In genomic region chr10:82245906-82246305, GRCh38 we compare ENCODE assay signal across 18 cellular contexts.
DNase-seq lines count a peak whose midpoint lies in the region; ATAC-seq and TF ChIP-seq lines count a peak whose summit lies in the region.
"Had no signal": no experiment of that assay in that cellular context is flagged by ENCODE, and none has a peak within 500 bp of the region (broad histone marks: within the 10 kb centered on the region; RNA-seq: fewer than 3 reads in every experiment).

No MANE protein-coding gene starts in this region.

- H3K27me3 ChIP-seq in SK-N-SH (ENCODE audit: insufficient read depth) = no peaks in the 10 kb centered on the region
- H3K27me3 ChIP-seq: BLaER1 had no signal

- no peaks in the 10 kb centered on the region for H3K4me1 ChIP-seq in SK-N-SH (ENCODE audit: control insufficient read depth in 1 of 2, insufficient read depth in 2 of 2, low read depth in 1 of 2, low read length in 1 of 2)
- H3K4me1 ChIP-seq: A549, BLaER1, HAP-1 had no signal

- H3K27me3 Mint-ChIP-seq in activated CD4-positive, alpha-beta T cell treated with anti-CD3 and anti-CD28 coated beads, Interleukin-2, amount 10 ng/mL, durations not matched to agents 24 days and 14 days = no peaks in the 10 kb centered on the region
- H3K27me3 Mint-ChIP-seq: CD4-positive, alpha-beta memory T cell had no signal

- H3K4me2 ChIP-seq in SK-N-SH = no peak overlapping the region
- H3K4me2 ChIP-seq: A549, BLaER1 had no signal

- H3K9me3 Mint-ChIP-seq in activated CD4-positive, alpha-beta T cell treated with anti-CD3 and anti-CD28 coated beads, Interleukin-2, amount 10 ng/mL, durations not matched to agents 24 days and 14 days = no peaks in the 10 kb centered on the region

- intact Hi-C loops in activated CD4-positive, alpha-beta T cell treated with anti-CD3 and anti-CD28 coated beads, Interleukin-2, amount 10 ng/mL, durations not matched to agents 24 days and 14 days (cut with micrococcal nuclease) = no loop called here

- H3K4me1 Mint-ChIP-seq in activated CD4-positive, alpha-beta T cell treated with anti-CD3 and anti-CD28 coated beads, Interleukin-2, amount 10 ng/mL, durations not matched to agents 24 days and 14 days = no peaks in the 10 kb centered on the region
- H3K4me1 Mint-ChIP-seq: CD14-positive monocyte; CD4-positive, alpha-beta memory T cell had no signal

- ATAC-seq in SK-N-SH treated with all-trans-retinoic acid at 6 μM for 48 hours = no peak
- ATAC-seq: A549, HepG2 had no signal

- H4K20me1 ChIP-seq in SK-N-SH (ENCODE audit: insufficient read depth) = no peaks in the 10 kb centered on the region
- H4K20me1 ChIP-seq: BLaER1 had no signal

- no peaks in the 10 kb centered on the region for H3K9me3 ChIP-seq in SK-N-SH
- H3K9me3 ChIP-seq: BLaER1, HAP-1 had no signal

- H3K79me2 ChIP-seq in SK-N-SH (ENCODE audit: insufficient read depth) = no peaks in the 10 kb centered on the region

- H3K9ac ChIP-seq in SK-N-SH = no peak overlapping the region
- H3K9ac ChIP-seq: BLaER1 had no signal

- CTCF ChIA-PET in SK-N-SH (lab: Yijun Ruan, JAX) = no interaction called here

- no peaks in the 10 kb centered on the region for H3K9me2 ChIP-seq in SK-N-SH

- no peak overlapping the region for H3K27ac Mint-ChIP-seq in activated CD4-positive, alpha-beta T cell treated with anti-CD3 and anti-CD28 coated beads, Interleukin-2, amount 10 ng/mL, durations not matched to agents 24 days and 14 days
- H3K27ac Mint-ChIP-seq: CD14-positive monocyte; CD4-positive, alpha-beta memory T cell had no signal

- TF ChIP-seq RAD21 in SK-N-SH (IDR thresholded peaks at IDR 0.05; ENCODE audit: low read length) = no peak

- H3K27ac ChIP-seq in SK-N-SH (ENCODE audit: low read depth in 2 of 2, low read length in 1 of 2) = no peak overlapping the region
- H3K27ac ChIP-seq: 22Rv1, A549, BLaER1 had no signal

- WGBS in SK-N-SH (ENCODE audit: low lambda C conversion rate) = 14% methylated on average over 2 of the region's 2 CpGs

- DNase-seq in SK-N-SH = no peak
- peak; percentile 48 for DNase-seq in choroid plexus epithelial cell (ENCODE audit: low read depth)
- DNase-seq in fibroblast of villous mesenchyme (ENCODE audit: low read depth) = peak; percentile 27
- no peak for DNase-seq in GM03348 (ENCODE audit: low spot score)
- DNase-seq in NK-92 (lab: John Stamatoyannopoulos, UW; ENCODE audit: unreplicated experiment) = no peak
- DNase-seq in activated CD4-positive, alpha-beta T cell treated with anti-CD3 and anti-CD28 coated beads, Interleukin-2, amount 10 ng/mL, durations not matched to agents 24 days and 14 days = no peak
- DNase-seq: AML-193; CD4-positive, alpha-beta memory T cell; DMS153; DMS79; GDM1 had no signal

- no peak overlapping the region for H3K4me3 Mint-ChIP-seq in activated CD4-positive, alpha-beta T cell treated with anti-CD3 and anti-CD28 coated beads, Interleukin-2, amount 10 ng/mL, durations not matched to agents 24 days and 14 days
- H3K4me3 Mint-ChIP-seq: CD14-positive monocyte; CD4-positive, alpha-beta memory T cell had no signal

- TF ChIP-seq EP300 in SK-N-SH (IDR thresholded peaks at IDR 0.05; ENCODE audit: borderline replicate concordance in 1 of 2, low read depth in 1 of 2, low read length in 1 of 2) = no peak

- no peak overlapping the region for H3K4me3 ChIP-seq in SK-N-SH (ENCODE audit: low read depth in 2 of 2, low read length in 1 of 2)
- no peak overlapping the region for H3K4me3 ChIP-seq in choroid plexus epithelial cell (ENCODE audit: low read depth, low read length)
- no peak overlapping the region for H3K4me3 ChIP-seq in fibroblast of villous mesenchyme (ENCODE audit: low read depth, low read length)
- H3K4me3 ChIP-seq: A549, BLaER1, HAP-1 had no signal

- no peaks in the 10 kb centered on the region for H3F3A ChIP-seq in SK-N-SH (replicated peaks; ENCODE audit: insufficient read depth)

- POLR2A ChIA-PET in SK-N-SH (lab: Yijun Ruan, JAX) = no interaction called here

- H3K36me3 Mint-ChIP-seq in activated CD4-positive, alpha-beta T cell treated with anti-CD3 and anti-CD28 coated beads, Interleukin-2, amount 10 ng/mL, durations not matched to agents 24 days and 14 days (ENCODE audit: low read depth) = no peaks in the 10 kb centered on the region
- H3K36me3 Mint-ChIP-seq: CD14-positive monocyte; CD4-positive, alpha-beta memory T cell had no signal

- H3K36me3 ChIP-seq in SK-N-SH (replicated peaks in 1 of 2; ENCODE audit: control insufficient read depth in 1 of 2, insufficient read depth in 2 of 2, low read length in 1 of 2) = no peaks in the 10 kb centered on the region
- H3K36me3 ChIP-seq: HAP-1 had no signal

- no peak overlapping the region for H2AFZ ChIP-seq in SK-N-SH (ENCODE audit: low read depth)

- TF ChIP-seq CTCF in SK-N-SH (IDR thresholded peaks at IDR 0.05) (no peak), choroid plexus epithelial cell (conservative IDR thresholded peaks at IDR 0.05; ENCODE audit: low read depth, low read length) (no peak), fibroblast of villous mesenchyme (IDR thresholded peaks at IDR 0.05; ENCODE audit: insufficient read depth, low read depth, low read length) (no peak)

TF ChIP-seq in SK-N-SH treated with all-trans-retinoic acid at 6 μM for 48 hours, 23 proteins besides CTCF, POLR2A, EP300 and RAD21:
- TF ChIP-seq ISL1 (CRISPR knock-in tag; IDR thresholded peaks at IDR 0.05) (peak; percentile 33), RARB (CRISPR knock-in tag; IDR thresholded peaks at IDR 0.05) (no peak)

TF ChIP-seq in SK-N-SH, 30 proteins besides CTCF, POLR2A, EP300 and RAD21:
- TF ChIP-seq SIN3A (IDR thresholded peaks at IDR 0.05; ENCODE audit: borderline replicate concordance, low read depth, low read length) = no peak
- no peak for TF ChIP-seq PBX3 (IDR thresholded peaks at IDR 0.05)
- no peak for TF ChIP-seq YY1 (IDR thresholded peaks at IDR 0.05; ENCODE audit: low read depth)
- no peak for TF ChIP-seq TEAD4 (IDR thresholded peaks at IDR 0.05; ENCODE audit: borderline replicate concordance, insufficient read depth)
- TF ChIP-seq ZBTB33 (IDR thresholded peaks at IDR 0.05; ENCODE audit: borderline replicate concordance, low read depth) = no peak
- TF ChIP-seq FOSL2 (IDR thresholded peaks at IDR 0.05; ENCODE audit: borderline replicate concordance, low read depth) = no peak
- no peak for TF ChIP-seq ELF1 (IDR thresholded peaks at IDR 0.05)
- TF ChIP-seq RFX5 (IDR thresholded peaks at IDR 0.05; ENCODE audit: low read length) = no peak
- no peak for TF ChIP-seq CHD2 (IDR thresholded peaks at IDR 0.05; ENCODE audit: low read length, partially characterized antibody)
- no peak for TF ChIP-seq JUND (IDR thresholded peaks at IDR 0.05)
- TF ChIP-seq RCOR1 (IDR thresholded peaks at IDR 0.05; ENCODE audit: low read length) = no peak
- TF ChIP-seq RXRA (IDR thresholded peaks at IDR 0.05; ENCODE audit: borderline replicate concordance, low read depth) = no peak
- no peak for TF ChIP-seq POLR2AphosphoS5 (IDR thresholded peaks at IDR 0.05; ENCODE audit: low read depth, low read length)
- no peak for TF ChIP-seq MXI1 (IDR thresholded peaks at IDR 0.05; ENCODE audit: low read depth, low read length)
- no peak for TF ChIP-seq FOXJ3 (CRISPR knock-in tag; IDR thresholded peaks at IDR 0.05)
- no peak for TF ChIP-seq USF2 (IDR thresholded peaks at IDR 0.05; ENCODE audit: borderline replicate concordance, low read depth, low read length)
- TF ChIP-seq TCF12 (IDR thresholded peaks at IDR 0.05) = no peak
- TF ChIP-seq GABPA (IDR thresholded peaks at IDR 0.05; ENCODE audit: low read depth) = no peak

Comparison
In these comparisons a context has a peak if more than half of its experiments do, and no peak if none do; other contexts are left out.
1. DNase-seq: peak in choroid plexus epithelial cell (single experiment) and fibroblast of villous mesenchyme (single experiment); none in SK-N-SH (single experiment), GM03348 (single experiment), NK-92 (single experiment) and activated CD4-positive, alpha-beta T cell treated with anti-CD3 and anti-CD28 coated beads, Interleukin-2, amount 10 ng/mL, durations not matched to agents 24 days and 14 days (single experiment).